Comparison of ENCODE assay signal across 30 cellular contexts in genomic region chr1:62370594-62370993, GRCh38. TPM values are rescaled to one million over a fixed set of nuclear protein-coding genes. Genes with fewer than 3 reads are reported as not detected.
"Had no signal": no experiment of that assay in that cellular context is flagged by ENCODE, and none has a peak within 500 bp of the region (broad histone marks: within the 10 kb centered on the region; RNA-seq: fewer than 3 reads in every experiment).

No MANE protein-coding gene starts in this region.

- H3K27ac Mint-ChIP-seq: dendritic cell treated with granulocyte-macrophage colony-stimulating factor and Interleukin-4, amounts not matched to agents 40 ng/mL and 50 ng/mL, for 4 days; naive thymus-derived CD8-positive, alpha-beta T cell; nephron progenitor cell; progenitor cell of endocrine pancreas had no signal

- H3K4me3 Mint-ChIP-seq: central memory CD8-positive, alpha-beta T cell; dendritic cell treated with granulocyte-macrophage colony-stimulating factor and Interleukin-4, amounts not matched to agents 40 ng/mL and 50 ng/mL, for 4 days; naive thymus-derived CD8-positive, alpha-beta T cell; nephron progenitor cell had no signal

- H3K36me3 ChIP-seq: cardiac muscle cell, colonic mucosa, esophagus squamous epithelium, heart right ventricle, ovary, right lobe of liver, tibial nerve had no signal

- H3K27ac ChIP-seq: cardiac muscle cell, colonic mucosa, esophagus squamous epithelium, heart right ventricle, ovary, right lobe of liver, testis, tibial nerve had no signal

- H3K36me3 Mint-ChIP-seq: naive thymus-derived CD8-positive, alpha-beta T cell had no signal

- H3K4me3 ChIP-seq: cardiac muscle cell, colonic mucosa, esophagus squamous epithelium, heart right ventricle, ovary, right lobe of liver, smooth muscle cell, testis, tibial nerve had no signal

- H3K4me1 ChIP-seq: colonic mucosa, esophagus squamous epithelium, heart right ventricle, right lobe of liver, testis, tibial nerve had no signal

- H3K9me3 ChIP-seq: colonic mucosa, esophagus squamous epithelium, ovary, testis had no signal

- H3K9me3 Mint-ChIP-seq: central memory CD8-positive, alpha-beta T cell had no signal

- H3K27me3 ChIP-seq: cardiac muscle cell, colonic mucosa, esophagus squamous epithelium, heart right ventricle, ovary, right lobe of liver, testis, tibial nerve had no signal

- H3K4me1 Mint-ChIP-seq: central memory CD8-positive, alpha-beta T cell; nephron progenitor cell had no signal

- DNase-seq: colonic mucosa; effector memory CD4-positive, alpha-beta T cell; erythroblast; esophagus squamous epithelium; foreskin melanocyte; glutamatergic neuron; heart right ventricle; hippocampal formation; left cardiac atrium; left ventricle myocardium superior; mammary epithelial cell; naive thymus-derived CD8-positive, alpha-beta T cell; nephron progenitor cell; occipital lobe; ovary; right lobe of liver; stimulated activated CD4-positive, alpha-beta T cell treated with anti-CD3 and anti-CD28 coated beads, Interleukin-12 subunit alpha, Interleukin-12 subunit beta, amount 100 ng/mL, for 4 hours; stimulated activated CD4-positive, alpha-beta T cell treated with anti-CD3 and anti-CD28 coated beads, Interleukin-1b, Interleukin-23, amount 100 ng/mL, for 48 hours; stimulated activated CD4-positive, alpha-beta T cell treated with anti-CD3 and anti-CD28 coated beads, Interleukin-4, amount 100 ng/mL, for 1 hour; stimulated activated CD8-positive, alpha-beta memory T cell treated with anti-CD3 and anti-CD28 coated beads, Interleukin-4, amount 100 ng/mL, for 48 hours; stimulated activated naive CD4-positive, alpha-beta T cell; substantia nigra; testis had no signal

- ATAC-seq: heart right ventricle; left cardiac atrium; left ventricle myocardium superior; naive thymus-derived CD8-positive, alpha-beta T cell; right lobe of liver had no signal

RNA-seq across cellular contexts. Expression of gene KANK4, which starts 51.4 kb away (rescaled TPM):
- total RNA-seq: endothelial cell of umbilical vein; naive thymus-derived CD8-positive, alpha-beta T cell had no signal
- polyA plus RNA-seq: endothelial cell of umbilical vein; naive thymus-derived CD8-positive, alpha-beta T cell had no signal
